Comparison of ENCODE assay signal across 30 cellular contexts in genomic region chr2:217691516-217691915, GRCh38.
DNase-seq lines count a peak whose midpoint lies in the region; ATAC-seq and TF ChIP-seq lines count a peak whose summit lies in the region.
"Had no signal": no experiment of that assay in that cellular context is flagged by ENCODE, and none has a peak within 500 bp of the region (broad histone marks: within the 10 kb centered on the region; RNA-seq: fewer than 3 reads in every experiment).

No MANE protein-coding gene starts in this region.

- H3K27me3 ChIP-seq in ascending aorta (no peaks in the 10 kb centered on the region), esophagus squamous epithelium (no peaks in the 10 kb centered on the region), sigmoid colon (no peaks in the 10 kb centered on the region), vagina (no peaks in the 10 kb centered on the region)

- H3K4me3 ChIP-seq in ascending aorta = no peak overlapping the region
- no peak overlapping the region for H3K4me3 ChIP-seq in esophagus squamous epithelium
- H3K4me3 ChIP-seq in sigmoid colon = no peak overlapping the region
- no peak overlapping the region for H3K4me3 ChIP-seq in vagina
- H3K4me3 ChIP-seq: GM23338, skin epidermis had no signal

- no peaks in the 10 kb centered on the region for H3K9me3 ChIP-seq in ascending aorta
- no peaks in the 10 kb centered on the region for H3K9me3 ChIP-seq in esophagus squamous epithelium
- no peaks in the 10 kb centered on the region for H3K9me3 ChIP-seq in sigmoid colon
- no peaks in the 10 kb centered on the region for H3K9me3 ChIP-seq in vagina

- H3K4me1 ChIP-seq in ascending aorta (peaks cover 9 to 45% of the 10 kb centered on the region in 2 donors), esophagus squamous epithelium (peaks cover 21 to 84% (median 23%) of the 10 kb centered on the region in 3 donors), sigmoid colon (peaks cover 0 to 44% (median 21%) of the 10 kb centered on the region in 4 donors), vagina (peaks cover 57% of the 10 kb centered on the region)

- TF ChIP-seq CTCF in ascending aorta (IDR thresholded peaks at IDR 0.05) = no peak
- TF ChIP-seq CTCF in esophagus squamous epithelium (IDR thresholded peaks at IDR 0.05) = no peak
- TF ChIP-seq CTCF in sigmoid colon (IDR thresholded peaks at IDR 0.05) = no peak
- TF ChIP-seq CTCF in vagina (IDR thresholded peaks at IDR 0.05) = no peak

- H3K36me3 ChIP-seq in ascending aorta (peaks cover 0 to 3% of the 10 kb centered on the region in 2 donors), esophagus squamous epithelium (no peaks in the 10 kb centered on the region), sigmoid colon (no peaks in the 10 kb centered on the region), vagina (no peaks in the 10 kb centered on the region)

- 71 to 97% methylated on average over 3 of the region's 3 CpGs for WGBS in esophagus squamous epithelium, 2 donors
- WGBS in sigmoid colon, 2 donors = 93 to 97% methylated on average over 3 of the region's 3 CpGs

- H3K27ac ChIP-seq in ascending aorta = peak overlapping the region; percentile 58 to 77
- peak overlapping the region; percentile 57 to 87 (median 76) for H3K27ac ChIP-seq in esophagus squamous epithelium
- peak overlapping the region; percentile 7 to 46 (median 36) for H3K27ac ChIP-seq in sigmoid colon
- peak overlapping the region; percentile 71 for H3K27ac ChIP-seq in vagina
- H3K27ac ChIP-seq: C4-2B had no signal

- no peak for TF ChIP-seq EP300 in sigmoid colon (IDR thresholded peaks at IDR 0.05)

- DNase-seq in ascending aorta (ENCODE audit: low spot score in 2 of 2) (no peak), esophagus squamous epithelium (lab: John Stamatoyannopoulos, UW) (no peak), sigmoid colon (no peak), vagina (ENCODE audit: extremely low spot score in 2 of 2) (peak in 1 of 2 donors; percentile 44), DMS153 (lab: John Stamatoyannopoulos, UW) (no peak), NOMO-1 treated with dmso at 0.1 percent for 144 hours (lab: John Stamatoyannopoulos, UW; ENCODE audit: unreplicated experiment) (no peak)
- DNase-seq: activated CD4-positive, alpha-beta T cell treated with anti-CD3 and anti-CD28 coated beads, Interleukin-2, amount 10 ng/mL, durations not matched to agents 7 days and 5 days; activated effector memory CD4-positive, alpha-beta T cell treated with anti-CD3 and anti-CD28 coated beads, Interleukin-2, amount 50 U/mL, for 16 hours; activated T-cell treated with anti-CD3 and anti-CD28 coated beads, Interleukin-2, amount 50 U/mL, for 1 hour; anterior cingulate cortex; caudate nucleus; COR-L47; cortex of kidney; DMS79 treated with DMSO at 0.1 percent for 48 hours; effector memory CD4-positive, alpha-beta T cell; erythroblast; GF-D8; head of caudate nucleus; kidney; natural killer cell; NCI-H1092 treated with DMSO at 0.1 percent for 48 hours; NCI-H1694 treated with DMSO at 0.1 percent for 48 hours; occipital lobe; stimulated activated naive B cell treated with anti-CD40 and anti-IgM and Interleukin-4, amounts not matched to agents 10 μg/mL and 1 μg/mL and 100 μg/mL, for 72 hours; T-helper 1 cell had no signal

- TF ChIP-seq POLR2A in esophagus squamous epithelium (IDR thresholded peaks at IDR 0.05) = no peak
- TF ChIP-seq POLR2A in sigmoid colon (IDR thresholded peaks at IDR 0.05) = no peak
- TF ChIP-seq POLR2A in vagina (IDR thresholded peaks at IDR 0.05) = no peak

- intact Hi-C loops in ascending aorta (cut with DNase I) (no loop called here), esophagus squamous epithelium (cut with DNase I) (no loop called here), sigmoid colon (cut with DNase I) (no loop called here), vagina (cut with DNase I) (no loop called here)

- no peak for ATAC-seq in GM19395 (IDR thresholded peaks at IDR 0.05; ENCODE audit: unreplicated experiment)
- ATAC-seq: GM23338; natural killer cell; stimulated activated naive B cell treated with anti-CD40 and anti-IgM and Interleukin-4, amounts not matched to agents 10 μg/mL and 1 μg/mL and 100 μg/mL, for 72 hours; WTC11 had no signal
